Comparison of ENCODE assay signal across 14 cellular contexts in genomic region chr2:30691091-30691947, GRCh38.
"Had no signal": no experiment of that assay in that cellular context is flagged by ENCODE, and none has a peak within 500 bp of the region (broad histone marks: within the 10 kb centered on the region; RNA-seq: fewer than 3 reads in every experiment).

No MANE protein-coding gene starts in this region.

- H3K9me3 ChIP-seq: gastrocnemius medialis, neutrophil, prostate gland had no signal

- H3K27ac Mint-ChIP-seq: activated CD8-positive, alpha-beta T cell treated with anti-CD3 and anti-CD28 coated beads for 36 hours; naive thymus-derived CD4-positive, alpha-beta T cell had no signal

- H3K9me3 Mint-ChIP-seq: activated CD8-positive, alpha-beta T cell treated with anti-CD3 and anti-CD28 coated beads for 36 hours; activated naive CD4-positive, alpha-beta T cell treated with anti-CD3 and anti-CD28 coated beads, Interleukin-2, amount 50 U/mL, for 72 hours had no signal

- H3K4me3 ChIP-seq: gastrocnemius medialis, prostate gland, SK-N-MC had no signal

- H3K36me3 Mint-ChIP-seq: activated naive CD4-positive, alpha-beta T cell treated with anti-CD3 and anti-CD28 coated beads, Interleukin-2, amount 50 U/mL, for 72 hours; naive thymus-derived CD4-positive, alpha-beta T cell had no signal

- H3K4me3 Mint-ChIP-seq: activated CD8-positive, alpha-beta T cell treated with anti-CD3 and anti-CD28 coated beads for 36 hours; naive thymus-derived CD4-positive, alpha-beta T cell had no signal

- ATAC-seq: activated CD8-positive, alpha-beta T cell treated with anti-CD3 and anti-CD28 coated beads for 36 hours; activated naive CD4-positive, alpha-beta T cell treated with anti-CD3 and anti-CD28 coated beads, Interleukin-2, amount 50 U/mL, for 72 hours; left ventricle myocardium superior; naive thymus-derived CD4-positive, alpha-beta T cell had no signal

- H3K27me3 Mint-ChIP-seq: activated CD8-positive, alpha-beta T cell treated with anti-CD3 and anti-CD28 coated beads for 36 hours had no signal

- H3K4me1 ChIP-seq: prostate gland had no signal

- H3K27me3 ChIP-seq: gastrocnemius medialis, neutrophil had no signal

- H3K36me3 ChIP-seq: gastrocnemius medialis, neutrophil, prostate gland had no signal

- H3K27ac ChIP-seq: gastrocnemius medialis, SK-N-MC, VCaP had no signal

- DNase-seq: activated CD8-positive, alpha-beta T cell treated with anti-CD3 and anti-CD28 coated beads for 36 hours; activated T-cell treated with anti-CD3 and anti-CD28 coated beads for 4 hours; gastrocnemius medialis; islet precursor cell; left ventricle myocardium superior; stimulated activated CD4-positive, alpha-beta T cell treated with anti-CD3 and anti-CD28 coated beads, Interleukin-12 subunit alpha, Interleukin-12 subunit beta, amount 100 ng/mL, for 4 hours; stimulated activated naive CD4-positive, alpha-beta T cell treated with Interleukin-2 at 50 U/mL for 16 hours; T-helper 1 cell had no signal
